In the genomic region with DNA sequence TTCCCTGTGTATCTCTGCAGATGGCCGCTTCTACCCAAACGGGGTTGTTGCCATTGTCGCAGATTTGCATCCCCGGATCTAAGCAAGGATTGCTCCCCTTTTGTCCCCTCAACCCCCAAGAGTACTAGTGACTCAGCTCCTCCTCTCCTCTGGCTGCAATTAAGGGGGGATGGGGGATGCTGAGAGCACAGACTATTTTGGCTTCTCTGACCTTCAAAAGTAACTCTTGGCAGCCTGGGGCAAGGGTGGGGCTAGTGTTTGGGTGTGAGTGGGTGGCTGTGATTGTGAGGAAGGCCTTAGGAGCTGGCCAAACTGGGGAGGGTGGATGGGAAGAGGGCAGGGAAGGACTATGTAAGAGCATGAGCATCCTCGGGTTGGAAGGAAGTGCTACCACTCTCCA, we compare ENCODE assay signal across 9 cellular contexts. TPM values are rescaled to one million over a fixed set of nuclear protein-coding genes. Genes with fewer than 3 reads are reported as not detected.
A peak's percentile ranks its signal among the peaks of the same experiment; 100 is the strongest.
DNase-seq lines count a peak whose midpoint lies in the region; ATAC-seq and TF ChIP-seq lines count a peak whose summit lies in the region.
"Had no signal": no experiment of that assay in that cellular context is flagged by ENCODE, and none has a peak within 500 bp of the region (broad histone marks: within the 10 kb centered on the region; RNA-seq: fewer than 3 reads in every experiment).

No MANE protein-coding gene starts in this region.

- H4K5ac ChIP-seq in H9 (ENCODE audit: insufficient read length, low read depth, low read length): no peak overlapping the region

- no peak overlapping the region for H2BK120ac ChIP-seq in H9 (ENCODE audit: low read depth, low read length, poor library complexity, severe bottlenecking)

- peaks cover 41 to 61% of the 10 kb centered on the region in 2 experiments for H3K4me1 Mint-ChIP-seq in H9

- intact Hi-C loops in ascending aorta (cut with DNase I): loop anchor here (5.0 to 10.0 kb wide), 4 partner anchors 34 to 1551 kb away; partner anchors contain the start of genes B2M, ELL3 and PATL2

- H3K18ac ChIP-seq in H9 (ENCODE audit: insufficient read length, low read depth, low read length): no peak overlapping the region

- H3T11ph ChIP-seq in H9 (ENCODE audit: low read length): no peak overlapping the region

- no peak overlapping the region for H3K4ac ChIP-seq in H9 (ENCODE audit: low read depth, low read length)

- H3K56ac ChIP-seq in H9 (ENCODE audit: insufficient read length, low read depth, low read length): no peak overlapping the region

- H4K91ac ChIP-seq in H9 (ENCODE audit: insufficient read length, low read depth, low read length): no peak overlapping the region

- H2AFZ ChIP-seq in H9 (ENCODE audit: low read length) (no peak overlapping the region), hepatocyte (no peak overlapping the region)

- no peak overlapping the region for H2BK20ac ChIP-seq in H9 (ENCODE audit: low read depth, low read length, poor library complexity, severe bottlenecking)

- peaks cover 92% of the 10 kb centered on the region for H3K27me3 Mint-ChIP-seq in H9 (ENCODE audit: low read depth)

- H3K14ac ChIP-seq in H9 (ENCODE audit: insufficient read depth, low read length): no peak overlapping the region

- WGBS in H9 (ENCODE audit: extremely low coverage, insufficient read length, low lambda C conversion rate): no CpG with 5 or more reads among the region's 5 CpGs
- 47% methylated on average over 5 of the region's 5 CpGs for WGBS in hepatocyte (ENCODE audit: low lambda C conversion rate, missing lambda C conversion rate)

- no peaks in the 10 kb centered on the region for H3K9me2 ChIP-seq in hepatocyte (replicated peaks; ENCODE audit: insufficient read depth)

- H3K9me3 Mint-ChIP-seq in H9: no peaks in the 10 kb centered on the region

- no peaks in the 10 kb centered on the region; a peak in 1 of 7 replicates for H3K36me3 Mint-ChIP-seq in H9 (ENCODE audit: insufficient read depth in 1 of 3, low read depth in 3 of 3)

- peak overlapping the region in 1 of 2 donors; percentile 75 for H3K4me3 ChIP-seq in ascending aorta
- H3K4me3 ChIP-seq in hepatocyte: no peak overlapping the region

- H3K9ac ChIP-seq in H9 (ENCODE audit: extremely low read depth, insufficient read length, low read length): no peak overlapping the region

- peak overlapping the region; percentile 11 for H3K4me2 ChIP-seq in H9 (ENCODE audit: insufficient read depth, insufficient read length, low read length)
- H3K4me2 ChIP-seq in hepatocyte: peak overlapping the region; percentile 96

- no peaks in the 10 kb centered on the region for H3K79me1 ChIP-seq in H9 (ENCODE audit: insufficient read depth, low read depth, low read length, poor library complexity, severe bottlenecking)

- no peak overlapping the region for H4K8ac ChIP-seq in H9 (replicated peaks; ENCODE audit: insufficient read length, low read depth, low read length)

- H3K27me3 ChIP-seq in H9 (ENCODE audit: insufficient read depth, low read length) (peaks cover 21% of the 10 kb centered on the region; the same call in 1 of the 2 replicates), ascending aorta (no peaks in the 10 kb centered on the region), hepatocyte (peaks cover 4% of the 10 kb centered on the region)

- TF ChIP-seq CTCF in H9 (conservative IDR thresholded peaks at IDR 0.05): no peak
- TF ChIP-seq CTCF in ascending aorta (IDR thresholded peaks at IDR 0.05): no peak
- TF ChIP-seq CTCF in hepatocyte (IDR thresholded peaks at IDR 0.05; ENCODE audit: poor library complexity): no peak

- peak overlapping the region; percentile 16 to 71; a peak in 4 of 5 replicates for H3K4me3 Mint-ChIP-seq in H9

- no peak overlapping the region for H3K23ac ChIP-seq in H9 (ENCODE audit: insufficient read length, low read depth, low read length)

- H3K27ac Mint-ChIP-seq in H9: no peak overlapping the region

- peaks cover 3% of the 10 kb centered on the region; the same call in 1 of the 2 replicates for H3K4me1 ChIP-seq in H9 (ENCODE audit: insufficient read depth, low read length)
- peaks cover 5 to 21% of the 10 kb centered on the region in 2 donors for H3K4me1 ChIP-seq in ascending aorta
- peaks cover 25% of the 10 kb centered on the region for H3K4me1 ChIP-seq in hepatocyte (ENCODE audit: insufficient read depth)

- H3K9me3 ChIP-seq in H9 (ENCODE audit: control insufficient read depth, low read depth, low read length) (no peaks in the 10 kb centered on the region), ascending aorta (no peaks in the 10 kb centered on the region), hepatocyte (ENCODE audit: low read depth) (no peaks in the 10 kb centered on the region)

- no peak overlapping the region for H2BK5ac ChIP-seq in H9 (ENCODE audit: insufficient read length, low read length)

- H2AK5ac ChIP-seq in H9 (ENCODE audit: insufficient read length, low read length): no peak overlapping the region

- peaks cover 21% of the 10 kb centered on the region for H3K23me2 ChIP-seq in H9 (ENCODE audit: insufficient read length, low read depth, low read length, poor library complexity, severe bottlenecking)

- H2BK12ac ChIP-seq in H9 (ENCODE audit: insufficient read length, low read depth, low read length): no peak overlapping the region

- H3K36me3 ChIP-seq in ascending aorta: peaks cover 8 to 14% of the 10 kb centered on the region in 2 donors
- H3K36me3 ChIP-seq in hepatocyte (replicated peaks; ENCODE audit: insufficient read depth, low read depth): no peaks in the 10 kb centered on the region

- H3K27ac ChIP-seq in H9 (ENCODE audit: insufficient read length, low read depth, low read length) (no peak overlapping the region), ascending aorta (peak overlapping the region; percentile 80 to 81), hepatocyte (peak overlapping the region; percentile 8)

- ATAC-seq in HG03280 (IDR thresholded peaks at IDR 0.05; ENCODE audit: unreplicated experiment) (no peak), HG03432 (IDR thresholded peaks at IDR 0.05; ENCODE audit: unreplicated experiment) (no peak)

- DNase-seq in H9 (no peak), ascending aorta (ENCODE audit: low spot score in 2 of 2) (peak in 1 of 2 donors; percentile 86), hepatocyte (ENCODE audit: low spot score) (no peak), stromal cell of bone marrow (ENCODE audit: low read depth) (peak; percentile 71), GM19238 (ENCODE audit: insufficient read length, low spot score) (no peak)
- DNase-seq in NK-92 treated with Interleukin-12 subunit alpha and Interleukin-12 subunit beta, amount 100 ng/mL, for 24 hours (lab: John Stamatoyannopoulos, UW): no peak
- DNase-seq: kidney glomerular epithelial cell had no signal

- H4K20me1 ChIP-seq in H9 (ENCODE audit: control insufficient read depth, insufficient read depth, insufficient read length) (no peaks in the 10 kb centered on the region), hepatocyte (ENCODE audit: insufficient read depth, poor library complexity, severe bottlenecking) (no peaks in the 10 kb centered on the region)

- H2BK15ac ChIP-seq in H9 (ENCODE audit: low read depth, low read length): no peak overlapping the region

- H3K79me2 ChIP-seq in H9 (ENCODE audit: insufficient read depth, low read length) (no peaks in the 10 kb centered on the region), hepatocyte (no peaks in the 10 kb centered on the region)

RNA-seq across cellular contexts. Expression of gene MAP1A, which starts 1.2 kb away (rescaled TPM):
- total RNA-seq in H9 (2021) (2.5 TPM in 2 replicates), ascending aorta (19.9 TPM), hepatocyte (6.7 and 9.5 TPM in 2 replicates)
- 7.2 and 7.3 TPM in 2 replicates for polyA plus RNA-seq in hepatocyte

RNA-seq across cellular contexts. Expression of gene TP53BP1, which starts 23.2 kb away (rescaled TPM):
- total RNA-seq in H9 (2021) (74.5 and 81.5 TPM in 2 replicates), ascending aorta (34.6 TPM), hepatocyte (36.9 and 46.8 TPM in 2 replicates)
- polyA plus RNA-seq in hepatocyte: 16.5 and 16.6 TPM in 2 replicates
